Comparison of ENCODE assay signal across 9 cellular contexts in the genomic region with DNA sequence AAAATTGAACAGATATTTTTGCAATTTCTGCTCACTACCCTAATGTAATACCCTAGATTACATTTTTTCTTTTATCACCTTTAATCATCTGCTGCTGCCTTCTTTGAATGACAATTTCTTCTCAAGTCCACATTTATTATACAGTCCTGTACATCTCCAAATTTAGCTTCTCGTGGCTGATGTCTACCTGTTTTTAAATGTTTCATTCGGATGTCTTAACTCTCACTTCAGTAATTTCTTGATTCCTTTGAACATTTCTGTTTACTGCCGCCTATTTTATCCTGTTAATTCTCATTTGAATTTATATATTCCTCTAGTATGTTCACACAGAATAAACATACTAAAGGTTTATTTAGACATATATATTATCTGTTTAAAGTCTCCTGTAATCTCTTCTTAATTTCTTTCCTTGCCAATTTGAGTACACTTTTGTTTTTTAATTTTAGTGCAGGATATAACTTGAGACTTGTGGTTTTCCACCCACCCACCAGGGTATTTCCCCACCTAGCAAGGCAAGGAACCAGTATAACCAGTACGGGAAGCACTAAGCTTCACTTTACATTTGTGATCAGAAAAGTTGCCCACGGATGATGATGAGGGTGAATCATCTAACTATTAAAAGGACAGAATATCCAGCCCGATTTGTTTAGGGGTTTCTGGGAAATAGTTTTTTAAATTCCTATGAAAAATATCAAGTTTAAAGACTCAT. TPM values are rescaled to one million over a fixed set of nuclear protein-coding genes. Genes with fewer than 3 reads are reported as not detected.
DNase-seq lines count a peak whose midpoint lies in the region; ATAC-seq and TF ChIP-seq lines count a peak whose summit lies in the region.
"Had no signal": no experiment of that assay in that cellular context is flagged by ENCODE, and none has a peak within 500 bp of the region (broad histone marks: within the 10 kb centered on the region; RNA-seq: fewer than 3 reads in every experiment).

No MANE protein-coding gene starts in this region.

- DNase-seq in GM10266 (ENCODE audit: extremely low spot score) (peak; percentile 35), HCEC 1CT (no peak), ascending aorta (ENCODE audit: low spot score in 2 of 2) (no peak), brain microvascular endothelial cell (no peak)
- peak; percentile 66 for DNase-seq in T-helper 2 cell treated with Interferon-gamma antibody and Interleukin-4, amounts not matched to agents 5 μg/mL and 100 μg/mL, for 36 hours (ENCODE audit: low spot score)
- peak in 8 of 9 donors; percentile 21 to 61 (median 42) for DNase-seq in naive thymus-derived CD4-positive, alpha-beta T cell

- intact Hi-C loops in naive thymus-derived CD4-positive, alpha-beta T cell (cut with micrococcal nuclease), result no loop called here
- intact Hi-C loops in ascending aorta (cut with DNase I), result no loop called here

- H3K36me3 ChIP-seq in naive thymus-derived CD4-positive, alpha-beta T cell (ENCODE audit: control insufficient read depth in 2 of 3, insufficient read depth in 3 of 3, low read length in 3 of 3), result no peaks in the 10 kb centered on the region
- no peaks in the 10 kb centered on the region for H3K36me3 ChIP-seq in ascending aorta
- H3K36me3 ChIP-seq in brain microvascular endothelial cell (replicated peaks), result no peaks in the 10 kb centered on the region

- H3K9me3 Mint-ChIP-seq in T-helper 2 cell treated with Interferon-gamma antibody and Interleukin-4, amounts not matched to agents 5 μg/mL and 100 μg/mL, for 36 hours, result no peaks in the 10 kb centered on the region
- peaks cover 0 to 3% (median 0%) of the 10 kb centered on the region in 11 donors for H3K9me3 Mint-ChIP-seq in naive thymus-derived CD4-positive, alpha-beta T cell

- H3K4me1 ChIP-seq in naive thymus-derived CD4-positive, alpha-beta T cell (ENCODE audit: control insufficient read depth in 2 of 2, insufficient read depth in 2 of 2, low read length in 2 of 2), result peaks cover 0 to 6% of the 10 kb centered on the region in 2 donors
- no peaks in the 10 kb centered on the region for H3K4me1 ChIP-seq in ascending aorta

- no peaks in the 10 kb centered on the region for H3K36me3 Mint-ChIP-seq in T-helper 2 cell treated with Interferon-gamma antibody and Interleukin-4, amounts not matched to agents 5 μg/mL and 100 μg/mL, for 36 hours (ENCODE audit: low read depth)
- no peaks in the 10 kb centered on the region for H3K36me3 Mint-ChIP-seq in naive thymus-derived CD4-positive, alpha-beta T cell

- H3K4me3 Mint-ChIP-seq in T-helper 2 cell treated with Interferon-gamma antibody and Interleukin-4, amounts not matched to agents 5 μg/mL and 100 μg/mL, for 36 hours, result peak overlapping the region; percentile 44
- H3K4me3 Mint-ChIP-seq in naive thymus-derived CD4-positive, alpha-beta T cell, result peak overlapping the region; percentile 6 to 87 (median 64)

- H3K27ac Mint-ChIP-seq in T-helper 2 cell treated with Interferon-gamma antibody and Interleukin-4, amounts not matched to agents 5 μg/mL and 100 μg/mL, for 36 hours, result no peak overlapping the region
- H3K27ac Mint-ChIP-seq in naive thymus-derived CD4-positive, alpha-beta T cell, result peak overlapping the region; percentile 11 to 73 (median 44)

- TF ChIP-seq CTCF in GM10266 (IDR thresholded peaks at IDR 0.05; ENCODE audit: control insufficient read depth, insufficient read depth, low read depth, missing control alignments) (no peak), ascending aorta (IDR thresholded peaks at IDR 0.05) (no peak), brain microvascular endothelial cell (IDR thresholded peaks at IDR 0.05; ENCODE audit: low read depth, low read length, missing control alignments) (no peak)

- POLR2A ChIA-PET in naive thymus-derived CD4-positive, alpha-beta T cell (lab: Charles Lee), result interaction anchor here (0.9 kb wide), 1 partner anchor 8 kb away, joined by 4 read pairs; no protein-coding TSS in a partner anchor

- H3K27me3 ChIP-seq in naive thymus-derived CD4-positive, alpha-beta T cell (ENCODE audit: control insufficient read depth in 2 of 2, insufficient read depth in 2 of 2, low read length in 2 of 2), result no peaks in the 10 kb centered on the region
- H3K27me3 ChIP-seq in ascending aorta (no peaks in the 10 kb centered on the region), brain microvascular endothelial cell (replicated peaks) (no peaks in the 10 kb centered on the region)

- no peaks in the 10 kb centered on the region for H3K9me3 ChIP-seq in naive thymus-derived CD4-positive, alpha-beta T cell (ENCODE audit: control insufficient read depth in 2 of 3, low read length in 3 of 3)
- H3K9me3 ChIP-seq in ascending aorta, result no peaks in the 10 kb centered on the region

- H3K4me1 Mint-ChIP-seq in T-helper 2 cell treated with Interferon-gamma antibody and Interleukin-4, amounts not matched to agents 5 μg/mL and 100 μg/mL, for 36 hours (ENCODE audit: low read depth), result peaks cover 11% of the 10 kb centered on the region
- H3K4me1 Mint-ChIP-seq in naive thymus-derived CD4-positive, alpha-beta T cell, result peaks cover 11 to 26% (median 14%) of the 10 kb centered on the region in 7 donors

- CTCF ChIA-PET in naive thymus-derived CD4-positive, alpha-beta T cell (lab: Charles Lee), result interaction anchor here (0.6 to 1.7 kb wide), 4 partner anchors 10 to 510 kb away, joined by 3 to 6 read pairs (median 4); no protein-coding TSS in a partner anchor

- no peak overlapping the region for H3K4me3 ChIP-seq in naive thymus-derived CD4-positive, alpha-beta T cell (ENCODE audit: low read length)
- no peak overlapping the region for H3K4me3 ChIP-seq in ascending aorta
- H3K4me3 ChIP-seq in brain microvascular endothelial cell (ENCODE audit: low read depth, low read length), result no peak overlapping the region

- ATAC-seq in GM21786 (IDR thresholded peaks at IDR 0.05; ENCODE audit: unreplicated experiment) (peak; percentile 75), HG03280 (IDR thresholded peaks at IDR 0.05; ENCODE audit: unreplicated experiment) (no peak)
- peak; percentile 86 for ATAC-seq in naive thymus-derived CD4-positive, alpha-beta T cell

- in situ Hi-C loops in brain microvascular endothelial cell (cut with HindIII; ENCODE audit: low pct_ligation_motif_present, low sequenced_read_pairs), result no loop called here

- H3K27me3 Mint-ChIP-seq in T-helper 2 cell treated with Interferon-gamma antibody and Interleukin-4, amounts not matched to agents 5 μg/mL and 100 μg/mL, for 36 hours (ENCODE audit: low read depth), result no peaks in the 10 kb centered on the region
- H3K27me3 Mint-ChIP-seq in naive thymus-derived CD4-positive, alpha-beta T cell, result no peaks in the 10 kb centered on the region

- no peak overlapping the region for H3K27ac ChIP-seq in naive thymus-derived CD4-positive, alpha-beta T cell (ENCODE audit: low read depth, low read length)
- H3K27ac ChIP-seq in ascending aorta (no peak overlapping the region), brain microvascular endothelial cell (no peak overlapping the region)

RNA-seq across cellular contexts. Expression of gene INSL5, which starts 12.7 kb away (rescaled TPM):
- total RNA-seq in naive thymus-derived CD4-positive, alpha-beta T cell, result not detected
- polyA plus RNA-seq in naive thymus-derived CD4-positive, alpha-beta T cell, result not detected
- not detected for total RNA-seq in ascending aorta
- total RNA-seq: fibroblast of villous mesenchyme had no signal

RNA-seq across cellular contexts. Expression of gene DYNLT5, which starts 36.1 kb away (rescaled TPM):
- total RNA-seq in naive thymus-derived CD4-positive, alpha-beta T cell, result under 1 TPM in 1 of 5 experiments, not detected in 4; 0.46 TPM
- not detected for polyA plus RNA-seq in naive thymus-derived CD4-positive, alpha-beta T cell
- 1.2 TPM for total RNA-seq in ascending aorta

Comparison
In these comparisons a context has a peak if more than half of its experiments do, and no peak if none do; other contexts are left out.
1. DNase-seq: peak in GM10266 (single experiment), T-helper 2 cell treated with Interferon-gamma antibody and Interleukin-4, amounts not matched to agents 5 μg/mL and 100 μg/mL, for 36 hours (single experiment) and naive thymus-derived CD4-positive, alpha-beta T cell (8 of 9); none in HCEC 1CT (single experiment), ascending aorta (0 of 2) and brain microvascular endothelial cell (single experiment).